9 cellular contexts compared by ENCODE assay signal in the genomic region with DNA sequence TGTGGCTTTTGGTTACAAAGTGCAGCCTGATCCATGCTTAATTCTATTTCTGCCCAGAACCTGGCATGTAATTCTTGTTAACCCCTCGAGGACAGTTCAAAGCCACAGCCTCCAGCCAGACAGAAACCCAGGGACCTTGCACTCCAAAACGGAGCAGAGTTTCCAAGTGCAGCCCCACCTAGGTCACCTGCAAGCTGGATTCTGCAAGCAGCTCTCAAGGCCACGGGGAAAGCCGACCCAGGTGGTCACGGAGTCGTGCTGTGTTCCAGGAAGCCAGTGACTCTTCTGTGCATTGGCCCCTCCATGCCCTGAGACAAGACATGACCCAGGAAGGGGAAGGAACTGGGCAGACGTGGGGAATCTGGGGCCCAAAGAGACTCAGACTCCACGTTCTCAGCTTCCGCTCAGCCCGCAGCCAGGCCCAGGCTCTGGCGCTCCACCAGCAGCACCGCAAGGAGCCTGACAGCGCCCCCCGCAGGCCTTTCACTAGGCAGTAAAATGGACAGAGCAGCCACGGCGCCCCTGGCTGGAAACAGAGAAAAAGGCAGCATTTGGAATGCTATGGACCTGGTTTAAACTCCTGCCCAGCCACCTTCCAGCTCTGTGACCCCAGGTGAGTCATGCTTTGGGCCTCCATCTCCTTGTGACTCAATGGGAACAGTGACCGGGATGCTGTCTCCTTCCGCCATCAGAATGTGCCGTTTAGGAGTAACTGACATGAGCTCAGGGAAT. TPM values are rescaled to one million over a fixed set of nuclear protein-coding genes. Genes with fewer than 3 reads are reported as not detected.
DNase-seq lines count a peak whose midpoint lies in the region; ATAC-seq, FAIRE-seq and TF ChIP-seq lines count a peak whose summit lies in the region.
"Had no signal": no experiment of that assay in that cellular context is flagged by ENCODE, and none has a peak within 500 bp of the region (broad histone marks: within the 10 kb centered on the region; RNA-seq: fewer than 3 reads in every experiment).

No MANE protein-coding gene starts in this region.

- H3K4me3 ChIP-seq in KMS-11 (IDR thresholded peaks at IDR 0.05; ENCODE audit: insufficient read depth, low read depth, low read length): no peak overlapping the region
- H3K4me3 ChIP-seq in neuronal stem cell (ENCODE audit: low read length in 2 of 2): no peak overlapping the region

- H2AK5ac ChIP-seq in neuronal stem cell (ENCODE audit: low read depth, low read length): no peak overlapping the region

- peaks cover 0 to 2% of the 10 kb centered on the region in 2 donors for H3K9me3 ChIP-seq in neuronal stem cell (replicated peaks in 1 of 2; ENCODE audit: control insufficient read depth in 2 of 2, insufficient read depth in 1 of 2, low read depth in 1 of 2, low read length in 2 of 2)

- ATAC-seq in GM18909 (IDR thresholded peaks at IDR 0.05; ENCODE audit: poor library complexity, unreplicated experiment): no peak
- ATAC-seq in GM18868 (IDR thresholded peaks at IDR 0.05; ENCODE audit: unreplicated experiment): no peak

- no peak overlapping the region for H3K23ac ChIP-seq in neuronal stem cell (ENCODE audit: low read depth, low read length, poor library complexity)

- H3K4me2 ChIP-seq in KMS-11 (no peak overlapping the region), neuronal stem cell (ENCODE audit: insufficient read depth, low read length, poor library complexity, severe bottlenecking) (no peak overlapping the region)

- H2BK120ac ChIP-seq in neuronal stem cell (ENCODE audit: low read depth, low read length): no peak overlapping the region

- no peak overlapping the region for H3K4ac ChIP-seq in neuronal stem cell (ENCODE audit: low read length)

- no peaks in the 10 kb centered on the region for H4K20me1 ChIP-seq in KMS-11 (ENCODE audit: insufficient read depth)

- no peak overlapping the region for H4K91ac ChIP-seq in neuronal stem cell (ENCODE audit: low read depth, low read length, poor library complexity)

- no peak for FAIRE-seq in GM12891 (lab: Jason Lieb, UNC)

- no peak overlapping the region for H3K14ac ChIP-seq in neuronal stem cell (ENCODE audit: low read length)

- H2AFZ ChIP-seq in KMS-11 (ENCODE audit: low read depth) (no peak overlapping the region), neuronal stem cell (ENCODE audit: low read length) (no peak overlapping the region)

- DNase-seq in ELF-1 (ENCODE audit: low read depth, low spot score): peak; percentile 90
- peak; percentile 69 for DNase-seq in ecto neural progenitor cell (ENCODE audit: low spot score)
- DNase-seq in neuronal stem cell (ENCODE audit: low spot score): no peak
- no peak for DNase-seq in GM12891 (ENCODE audit: insufficient read length, low spot score)
- no peak for DNase-seq in globus pallidus (ENCODE audit: low spot score)
- DNase-seq: occipital lobe had no signal

- TF ChIP-seq POLR2A in GM12891 (IDR thresholded peaks at IDR 0.05; ENCODE audit: low read depth, low read length): no peak

- no peaks in the 10 kb centered on the region for H3K79me1 ChIP-seq in neuronal stem cell (ENCODE audit: low read depth, low read length)

- no peaks in the 10 kb centered on the region for H3K79me2 ChIP-seq in KMS-11 (ENCODE audit: insufficient read depth, low read depth)

- no CpG with 5 or more reads among the region's 19 CpGs for WGBS in neuronal stem cell (ENCODE audit: extremely low coverage in 2 of 2, insufficient read length in 2 of 2, insufficient replicate concordance in 1 of 2), 2 donors

- H4K8ac ChIP-seq in neuronal stem cell (ENCODE audit: low read depth, low read length): no peak overlapping the region

- H3K9ac ChIP-seq in KMS-11 (no peak overlapping the region), neuronal stem cell (ENCODE audit: low read depth, low read length, poor library complexity) (no peak overlapping the region)

- TF ChIP-seq CTCF in KMS-11 (conservative IDR thresholded peaks at IDR 0.05; ENCODE audit: low read depth, low read length): peak; percentile 52

- H3K4me1 ChIP-seq in KMS-11 (ENCODE audit: low read depth, poor library complexity, severe bottlenecking): no peaks in the 10 kb centered on the region
- H3K4me1 ChIP-seq in neuronal stem cell (ENCODE audit: control insufficient read depth in 2 of 2, insufficient read depth in 1 of 2, low read depth in 1 of 2, low read length in 2 of 2): peaks cover 0 to 10% of the 10 kb centered on the region in 2 donors

- no peaks in the 10 kb centered on the region for H3K36me3 ChIP-seq in KMS-11 (ENCODE audit: insufficient read depth)
- peaks cover 0 to 3% of the 10 kb centered on the region in 2 donors for H3K36me3 ChIP-seq in neuronal stem cell (replicated peaks in 1 of 2; ENCODE audit: control insufficient read depth in 2 of 2, insufficient read depth in 2 of 2, low read length in 2 of 2)

- H2BK12ac ChIP-seq in neuronal stem cell (ENCODE audit: low read length): no peak overlapping the region

- H2BK15ac ChIP-seq in neuronal stem cell (ENCODE audit: low read length): no peak overlapping the region

- H3K27me3 ChIP-seq in KMS-11 (ENCODE audit: insufficient read depth, low read depth): no peaks in the 10 kb centered on the region
- H3K27me3 ChIP-seq in neuronal stem cell (ENCODE audit: control insufficient read depth in 3 of 3, insufficient read depth in 3 of 3, low read depth in 1 of 3, low read length in 3 of 3): no peaks in the 10 kb centered on the region

- H3K18ac ChIP-seq in neuronal stem cell (ENCODE audit: low read length): peak overlapping the region; percentile 59

- H3K27ac ChIP-seq in KMS-11 (no peak overlapping the region), neuronal stem cell (replicated peaks; ENCODE audit: low read length) (no peak overlapping the region)

- no peak overlapping the region for H2BK5ac ChIP-seq in neuronal stem cell (ENCODE audit: low read length)

TF ChIP-seq in GM12891, 5 proteins besides CTCF, POLR2A, EP300 and RAD21:
- no peak for TF ChIP-seq SPI1 (IDR thresholded peaks at IDR 0.05; ENCODE audit: low read depth, low read length)
- no peak for TF ChIP-seq POLR2AphosphoS5 (IDR thresholded peaks at IDR 0.05; ENCODE audit: low read depth, low read length)
- no peak for TF ChIP-seq PAX5 (IDR thresholded peaks at IDR 0.05; ENCODE audit: insufficient read depth, low read length, severe bottlenecking)
- no peak for TF ChIP-seq POU2F2 (IDR thresholded peaks at IDR 0.05; ENCODE audit: low read depth, low read length)
- TF ChIP-seq TAF1 (IDR thresholded peaks at IDR 0.05; ENCODE audit: low read depth, low read length): no peak
TF ChIP-seq in GM12891: peak in this region for 0.

RNA-seq across cellular contexts. Expression of gene GSG1L, which starts 27.3 kb away (rescaled TPM):
- 0.04 TPM for polyA plus RNA-seq in neuronal stem cell (2013, experiment 1 of 2)
- 0.03 TPM for polyA plus RNA-seq in neuronal stem cell (2013, experiment 2 of 2)
- polyA plus RNA-seq in GM12891 (2012; ENCODE audit: low read depth, missing spikeins): not detected

Comparison
In these comparisons a context has a peak if more than half of its experiments do, and no peak if none do; other contexts are left out.
1. DNase-seq: peak in ELF-1 (single experiment) and ecto neural progenitor cell (single experiment); none in neuronal stem cell (single experiment), GM12891 (single experiment) and globus pallidus (single experiment).